Comparison of ENCODE assay signal across 10 cellular contexts in genomic region chr5:139392324-139392677, GRCh38. TPM values are rescaled to one million over a fixed set of nuclear protein-coding genes. Genes with fewer than 3 reads are reported as not detected.
A peak's percentile ranks its signal among the peaks of the same experiment; 100 is the strongest.
DNase-seq lines count a peak whose midpoint lies in the region; ATAC-seq, FAIRE-seq and TF ChIP-seq lines count a peak whose summit lies in the region.
"Had no signal": no experiment of that assay in that cellular context is flagged by ENCODE, and none has a peak within 500 bp of the region (broad histone marks: within the 10 kb centered on the region; RNA-seq: fewer than 3 reads in every experiment).

No MANE protein-coding gene starts in this region.

- peak in 1 of 2 experiments; percentile 32 for DNase-seq in A549 (ENCODE audit: low read depth in 1 of 2, low spot score in 1 of 2)
- no peak for DNase-seq in WTC11 (ENCODE audit: low spot score)
- no peak for DNase-seq in keratinocyte (ENCODE audit: low read depth, low spot score)
- DNase-seq in NCI-H2196 (lab: John Stamatoyannopoulos, UW; ENCODE audit: unreplicated experiment) = no peak
- DNase-seq in KBM-7 = no peak

- dilution Hi-C loops in keratinocyte (cut with MboI; ENCODE audit: extremely low pct_ligation_motif_present, low sequenced_read_pairs) = no loop called here

- H3K27me3 ChIP-seq in keratinocyte (ENCODE audit: control insufficient read depth, extremely low read depth, insufficient read depth, low read length) = no peaks in the 10 kb centered on the region

- H3K9ac ChIP-seq in keratinocyte (ENCODE audit: control insufficient read depth, extremely low read depth, insufficient read depth, low read length) = peak overlapping the region; percentile 93

- 0 out of 2 replicates have a peak, but pooled peaks cover 3% of the 10 kb centered on the region for H3K36me3 Mint-ChIP-seq in WTC11

- CTCF ChIA-PET in A549 (lab: Yijun Ruan, JAX) = interaction anchor here (0.7 to 2.4 kb wide), 12 partner anchors 10 to 739 kb away, joined by 3 to 16 read pairs (median 4); partner anchors contain the start of genes MATR3 and PAIP2
- CTCF ChIA-PET in WTC11 (lab: Charles Lee) = interaction anchor here (1.0 to 5.6 kb wide), 9 partner anchors 10 to 122 kb away, joined by 3 to 31 read pairs (median 4); partner anchors contain the start of genes PAIP2 and SPATA24

- H3K36me3 ChIP-seq in keratinocyte (ENCODE audit: control insufficient read depth in 2 of 2, extremely low read depth in 1 of 2, insufficient read depth in 2 of 2, low read length in 2 of 2) = peaks cover 0 to 4% of the 10 kb centered on the region in 2 experiments

- H4K20me1 ChIP-seq in keratinocyte (ENCODE audit: control insufficient read depth, extremely low read depth, insufficient read depth, low read length) = no peaks in the 10 kb centered on the region

- peaks cover 48% of the 10 kb centered on the region for H3K4me1 ChIP-seq in A549
- H3K4me1 ChIP-seq in keratinocyte (ENCODE audit: control insufficient read depth, extremely low read depth, insufficient read depth, low read length) = peaks cover 19% of the 10 kb centered on the region

- H3K4me3 Mint-ChIP-seq in WTC11 = peak overlapping the region; percentile 87; the same call in 1 of the 2 replicates

- no peaks in the 10 kb centered on the region for H3K9me1 ChIP-seq in keratinocyte (ENCODE audit: control insufficient read depth, extremely low read depth, insufficient read depth, low read length)

- no peak for TF ChIP-seq RAD21 in A549 (conservative IDR thresholded peaks at IDR 0.05 in 1 of 2, IDR thresholded peaks at IDR 0.05 in 1 of 2)

- 3% methylated on average over 11 of the region's 36 CpGs for WGBS in A549 (ENCODE audit: missing lambda C conversion rate)

- H3K9me3 ChIP-seq in A549 = no peaks in the 10 kb centered on the region
- no peaks in the 10 kb centered on the region for H3K9me3 ChIP-seq in keratinocyte (ENCODE audit: control insufficient read depth, low read depth, low read length)

- H3K4me3 ChIP-seq in A549 (peak overlapping the region; percentile 85), keratinocyte (ENCODE audit: control insufficient read depth in 2 of 3, extremely low read depth in 1 of 3, insufficient read depth in 2 of 3, low read depth in 1 of 3, low read length in 3 of 3) (peak overlapping the region; percentile 69 to 92 (median 84))

- H3K4me2 ChIP-seq in A549 = peak overlapping the region; percentile 93
- H3K4me2 ChIP-seq in keratinocyte (ENCODE audit: control insufficient read depth, extremely low read depth, insufficient read depth, low read depth, low read length) = peak overlapping the region; percentile 90

- in situ Hi-C loops in KBM-7 (cut with MboI; ENCODE audit: low pct_unique_long_range_greater_than_20kb, low sequenced_read_pairs) = no loop called here

- peaks cover 45% of the 10 kb centered on the region for H3K4me1 Mint-ChIP-seq in WTC11

- FAIRE-seq in A549 (lab: Jason Lieb, UNC) (no peak), keratinocyte (lab: Jason Lieb, UNC) (no peak)

- H3K27ac ChIP-seq in A549 (peak overlapping the region; percentile 89 to 92), keratinocyte (ENCODE audit: control insufficient read depth, insufficient read depth, low read length) (peak overlapping the region; percentile 91)

- H3K27me3 Mint-ChIP-seq in WTC11 (ENCODE audit: low read depth) = peaks cover 39% of the 10 kb centered on the region

- peak; percentile 55 to 73; a peak in 5 of 6 replicates for ATAC-seq in A549
- ATAC-seq in GM19463 (IDR thresholded peaks at IDR 0.05; ENCODE audit: unreplicated experiment) = peak; percentile 8
- ATAC-seq in WTC11 = peak; percentile 22
- ATAC-seq in GM21529 (IDR thresholded peaks at IDR 0.05; ENCODE audit: unreplicated experiment) = no peak
- ATAC-seq in GM18907 (IDR thresholded peaks at IDR 0.05; ENCODE audit: unreplicated experiment) = no peak

- no peak for TF ChIP-seq EP300 in A549 (IDR thresholded peaks at IDR 0.05)

- TF ChIP-seq POLR2A in A549 (IDR thresholded peaks at IDR 0.05; ENCODE audit: low read length) = no peak; the same call in none of the 2 replicates

- no peak for TF ChIP-seq CTCF in A549 (IDR thresholded peaks at IDR 0.05)
- no peak; the same call in 1 of the 2 replicates for TF ChIP-seq CTCF in WTC11 (IDR thresholded peaks at IDR 0.05)
- TF ChIP-seq CTCF in keratinocyte (optimal IDR thresholded peaks at IDR 0.05 in 1 of 3, IDR thresholded peaks at IDR 0.05 in 1 of 3, conservative IDR thresholded peaks at IDR 0.05 in 1 of 3; ENCODE audit: extremely low read depth in 1 of 3, insufficient read depth in 2 of 3, low read length in 3 of 3) = no peak

- no peaks in the 10 kb centered on the region for H3K9me3 Mint-ChIP-seq in WTC11

- POLR2A ChIA-PET in A549 (lab: Yijun Ruan, JAX) (interaction anchor here (0.6 to 3.1 kb wide), 6 partner anchors 9 to 50 kb away, joined by 3 to 18 read pairs (median 3); partner anchors contain the start of genes PAIP2 and SLC23A1), WTC11 (lab: Charles Lee) (interaction anchor here (1.0 kb wide), 1 partner anchor 50 kb away, joined by 3 read pairs; no protein-coding TSS in a partner anchor)

- H2AFZ ChIP-seq in keratinocyte (ENCODE audit: control insufficient read depth, low read length) = peak overlapping the region; percentile 33

- H3K27ac Mint-ChIP-seq in WTC11 = no peak overlapping the region

- peaks cover 15% of the 10 kb centered on the region for H3K79me2 ChIP-seq in keratinocyte (ENCODE audit: control insufficient read depth, insufficient read depth, low read length)

RNA-seq across cellular contexts. Expression of gene MZB1, which starts 2.6 kb away (rescaled TPM):
- polyA plus RNA-seq in A549 (2011; rRNA removed) = 0.09 TPM in 1 of 2 replicates, not detected in the other
- polyA plus RNA-seq in A549 (2012; cell fraction: cytosol; rRNA removed) = 0.05 TPM in 2 replicates
- 0.10 and 0.12 TPM in 2 replicates for polyA plus RNA-seq in A549 (2012; cell fraction: nucleus; rRNA removed)
- polyA plus RNA-seq in A549 (2017; fragmentation: RNase III; extraction: RNeasy Plus Mini Kit Qiagen cat#74134 plus additional on column Dnase treatment) = 0.09 to 0.14 TPM in 2 of 3 replicates, not detected in the other
- polyA minus RNA-seq in A549 (2011; rRNA and poly(A)+ RNA removed) = 0.15 and 0.17 TPM in 2 replicates
- total RNA-seq in WTC11 (2021) = 0.85 to 1.8 TPM (median 1.1 TPM) in 3 replicates
- 0.13 to 0.27 TPM in 2 of 3 replicates, not detected in the other for polyA plus RNA-seq in keratinocyte
- polyA plus RNA-seq in keratinocyte (2011; ENCODE audit: low read depth) = not detected
- not detected in 2 replicates for polyA plus RNA-seq in keratinocyte (2011; cell fraction: cytosol; rRNA removed)
- 0.09 and 0.10 TPM in 2 replicates for polyA plus RNA-seq in keratinocyte (2011; cell fraction: nucleus; rRNA removed)
- polyA plus RNA-seq in keratinocyte (2012; ENCODE audit: low replicate concordance) = 0.13 TPM in 1 of 2 replicates, not detected in the other
- polyA minus RNA-seq in keratinocyte = 0.22 to 0.46 TPM in 2 of 3 replicates, not detected in the other
- not detected for polyA minus RNA-seq in keratinocyte (2011; cell fraction: cytosol; rRNA and poly(A)+ RNA removed)
- polyA minus RNA-seq in keratinocyte (2011; cell fraction: nucleus; rRNA and poly(A)+ RNA removed) = 0.42 TPM in 1 of 2 replicates, not detected in the other
- total RNA-seq: G401 had no signal

RNA-seq across cellular contexts. Expression of gene PROB1, which starts 2.6 kb away (rescaled TPM):
- polyA plus RNA-seq in A549 (2011; rRNA removed) = 0.23 and 0.33 TPM in 2 replicates
- polyA plus RNA-seq in A549 (2012; cell fraction: cytosol; rRNA removed) = 0.22 and 0.38 TPM in 2 replicates
- 1.8 and 1.9 TPM in 2 replicates for polyA plus RNA-seq in A549 (2012; cell fraction: nucleus; rRNA removed)
- polyA plus RNA-seq in A549 (2017; fragmentation: RNase III; extraction: RNeasy Plus Mini Kit Qiagen cat#74134 plus additional on column Dnase treatment) = 0.47 to 0.67 TPM (median 0.48 TPM) in 3 replicates
- 0.41 and 0.54 TPM in 2 replicates for polyA minus RNA-seq in A549 (2011; rRNA and poly(A)+ RNA removed)
- total RNA-seq in WTC11 (2021) = 2.5 to 3.3 TPM (median 3.2 TPM) in 3 replicates
- polyA plus RNA-seq in keratinocyte = 0.22 to 0.32 TPM (median 0.26 TPM) in 3 replicates
- 0.06 TPM for polyA plus RNA-seq in keratinocyte (2011; ENCODE audit: low read depth)
- polyA plus RNA-seq in keratinocyte (2011; cell fraction: cytosol; rRNA removed) = 0.10 and 0.18 TPM in 2 replicates
- 0.37 and 0.48 TPM in 2 replicates for polyA plus RNA-seq in keratinocyte (2011; cell fraction: nucleus; rRNA removed)
- polyA plus RNA-seq in keratinocyte (2012; ENCODE audit: low replicate concordance) = 0.16 and 1.2 TPM in 2 replicates
- polyA minus RNA-seq in keratinocyte = 0.10 to 0.33 TPM (median 0.16 TPM) in 3 replicates
- polyA minus RNA-seq in keratinocyte (2011; cell fraction: cytosol; rRNA and poly(A)+ RNA removed) = 0.38 TPM
- 0.42 and 0.47 TPM in 2 replicates for polyA minus RNA-seq in keratinocyte (2011; cell fraction: nucleus; rRNA and poly(A)+ RNA removed)

RNA-seq across cellular contexts. Expression of gene SLC23A1, which starts 9.2 kb away (rescaled TPM):
- 7.7 and 9.5 TPM in 2 replicates for polyA plus RNA-seq in A549 (2011; rRNA removed)
- polyA plus RNA-seq in A549 (2012; cell fraction: cytosol; rRNA removed) = 3.4 and 5.1 TPM in 2 replicates
- polyA plus RNA-seq in A549 (2012; cell fraction: nucleus; rRNA removed) = 19.6 and 21.5 TPM in 2 replicates
- 4.0 to 5.1 TPM (median 4.3 TPM) in 3 replicates for polyA plus RNA-seq in A549 (2017; fragmentation: RNase III; extraction: RNeasy Plus Mini Kit Qiagen cat#74134 plus additional on column Dnase treatment)
- 17.8 and 19.6 TPM in 2 replicates for polyA minus RNA-seq in A549 (2011; rRNA and poly(A)+ RNA removed)
- total RNA-seq in WTC11 (2021) = not detected in 3 replicates
- polyA plus RNA-seq in keratinocyte = 0.03 TPM in 1 of 3 replicates, not detected in the others
- polyA plus RNA-seq in keratinocyte (2011; ENCODE audit: low read depth) = not detected
- not detected in 2 replicates for polyA plus RNA-seq in keratinocyte (2011; cell fraction: cytosol; rRNA removed)
- polyA plus RNA-seq in keratinocyte (2011; cell fraction: nucleus; rRNA removed) = not detected in 2 replicates
- polyA plus RNA-seq in keratinocyte (2012; ENCODE audit: low replicate concordance) = 0.06 TPM in 1 of 2 replicates, not detected in the other
- polyA minus RNA-seq in keratinocyte = not detected in 3 replicates
- polyA minus RNA-seq in keratinocyte (2011; cell fraction: cytosol; rRNA and poly(A)+ RNA removed) = not detected
- not detected in 2 replicates for polyA minus RNA-seq in keratinocyte (2011; cell fraction: nucleus; rRNA and poly(A)+ RNA removed)
- total RNA-seq: aorta, G401 had no signal

RNA-seq across cellular contexts. Expression of gene SPATA24, which starts 11.6 kb away (rescaled TPM):
- polyA plus RNA-seq in A549 (2011; rRNA removed) (4.5 and 5.7 TPM in 2 replicates), A549 (2017; fragmentation: RNase III; extraction: RNeasy Plus Mini Kit Qiagen cat#74134 plus additional on column Dnase treatment) (6.9 to 7.5 TPM (median 7.0 TPM) in 3 replicates), keratinocyte (2.7 to 4.9 TPM (median 4.0 TPM) in 3 replicates)
- 3.3 and 4.6 TPM in 2 replicates for polyA plus RNA-seq in A549 (2012; cell fraction: cytosol; rRNA removed)
- polyA plus RNA-seq in A549 (2012; cell fraction: nucleus; rRNA removed) = 1.7 and 1.8 TPM in 2 replicates
- polyA minus RNA-seq in A549 (2011; rRNA and poly(A)+ RNA removed) = 3.0 and 5.2 TPM in 2 replicates
- total RNA-seq in WTC11 (2021) = 12.9 to 13.9 TPM (median 13.2 TPM) in 3 replicates
- polyA plus RNA-seq in keratinocyte (2011; ENCODE audit: low read depth) = 0.67 TPM
- 2.4 and 2.6 TPM in 2 replicates for polyA plus RNA-seq in keratinocyte (2011; cell fraction: cytosol; rRNA removed)
- 2.6 TPM in 2 replicates for polyA plus RNA-seq in keratinocyte (2011; cell fraction: nucleus; rRNA removed)
- polyA plus RNA-seq in keratinocyte (2012; ENCODE audit: low replicate concordance) = 1.9 and 6.4 TPM in 2 replicates
- 0.99 to 1.9 TPM (median 1.9 TPM) in 3 replicates for polyA minus RNA-seq in keratinocyte
- polyA minus RNA-seq in keratinocyte (2011; cell fraction: cytosol; rRNA and poly(A)+ RNA removed) = not detected
- 1.2 and 2.1 TPM in 2 replicates for polyA minus RNA-seq in keratinocyte (2011; cell fraction: nucleus; rRNA and poly(A)+ RNA removed)

RNA-seq across cellular contexts. Expression of gene DNAJC18, which starts 47.0 kb away (rescaled TPM):
- polyA plus RNA-seq in A549 (2011; rRNA removed) = 5.3 TPM in 2 replicates
- polyA plus RNA-seq in A549 (2012; cell fraction: cytosol; rRNA removed) = 1.4 and 1.6 TPM in 2 replicates
- 0.49 and 0.76 TPM in 2 replicates for polyA plus RNA-seq in A549 (2012; cell fraction: nucleus; rRNA removed)
- 4.2 to 6.1 TPM (median 5.3 TPM) in 3 replicates for polyA plus RNA-seq in A549 (2017; fragmentation: RNase III; extraction: RNeasy Plus Mini Kit Qiagen cat#74134 plus additional on column Dnase treatment)
- 2.3 and 3.1 TPM in 2 replicates for polyA minus RNA-seq in A549 (2011; rRNA and poly(A)+ RNA removed)
- total RNA-seq in WTC11 (2021) = 23.7 to 29.1 TPM (median 28.9 TPM) in 3 replicates
- 3.0 to 6.6 TPM (median 3.6 TPM) in 3 replicates for polyA plus RNA-seq in keratinocyte
- 1.7 TPM for polyA plus RNA-seq in keratinocyte (2011; ENCODE audit: low read depth)
- 2.0 and 3.6 TPM in 2 replicates for polyA plus RNA-seq in keratinocyte (2011; cell fraction: cytosol; rRNA removed)
- polyA plus RNA-seq in keratinocyte (2011; cell fraction: nucleus; rRNA removed) = 4.3 TPM in 2 replicates
- 0.79 and 4.7 TPM in 2 replicates for polyA plus RNA-seq in keratinocyte (2012; ENCODE audit: low replicate concordance)
- 1.1 to 2.7 TPM (median 2.7 TPM) in 3 replicates for polyA minus RNA-seq in keratinocyte
- polyA minus RNA-seq in keratinocyte (2011; cell fraction: cytosol; rRNA and poly(A)+ RNA removed) = 4.6 TPM
- 1.1 and 3.7 TPM in 2 replicates for polyA minus RNA-seq in keratinocyte (2011; cell fraction: nucleus; rRNA and poly(A)+ RNA removed)

Comparison
In these comparisons a context has a peak if more than half of its experiments do, and no peak if none do; other contexts are left out.
1. ATAC-seq: peak in A549 (2 of 2), GM19463 (single experiment) and WTC11 (single experiment); none in GM21529 (single experiment) and GM18907 (single experiment).
2. Of the 8 proteins assayed by ChIP-seq in both WTC11 and A549: peak only in WTC11: none; only in A549: JUN; in both: none; in neither: 7.